11 cellular contexts compared by ENCODE assay signal in genomic region chr15:45589296-45589695, GRCh38. TPM values are rescaled to one million over a fixed set of nuclear protein-coding genes. Genes with fewer than 3 reads are reported as not detected.
A peak's percentile ranks its signal among the peaks of the same experiment; 100 is the strongest.
DNase-seq lines count a peak whose midpoint lies in the region; ATAC-seq and TF ChIP-seq lines count a peak whose summit lies in the region.
"Had no signal": no experiment of that assay in that cellular context is flagged by ENCODE, and none has a peak within 500 bp of the region (broad histone marks: within the 10 kb centered on the region; RNA-seq: fewer than 3 reads in every experiment).

No MANE protein-coding gene starts in this region.

- peak overlapping the region in 2 of 10 donors; percentile 62 to 73 for H3K27ac Mint-ChIP-seq in naive thymus-derived CD8-positive, alpha-beta T cell

- peaks cover 38% of the 10 kb centered on the region for H3K4me1 ChIP-seq in Karpas-422 (ENCODE audit: low read length)
- peaks cover 0 to 9% of the 10 kb centered on the region in 2 donors for H3K4me1 ChIP-seq in breast epithelium

- peaks cover 21 to 62% (median 45%) of the 10 kb centered on the region in 4 donors for H3K4me1 Mint-ChIP-seq in naive thymus-derived CD8-positive, alpha-beta T cell

- POLR2A ChIA-PET in naive thymus-derived CD8-positive, alpha-beta T cell (lab: Charles Lee) = interaction anchor here (0.7 kb wide), 1 partner anchor 130 kb away, joined by 3 read pairs; no protein-coding TSS in a partner anchor

- H3K9ac ChIP-seq in Karpas-422 (ENCODE audit: low read length) = peak overlapping the region; percentile 88

- DNase-seq in CD1c-positive myeloid dendritic cell (ENCODE audit: extremely low spot score) = peak; percentile 52
- DNase-seq in Karpas-422 = no peak
- no peak for DNase-seq in breast epithelium (ENCODE audit: low spot score in 2 of 2)
- no peak for DNase-seq in naive thymus-derived CD8-positive, alpha-beta T cell
- DNase-seq in T-helper 9 cell = no peak
- no peak for DNase-seq in G401 (ENCODE audit: low spot score)
- no peak for DNase-seq in SW480 (ENCODE audit: low spot score)
- DNase-seq: activated effector memory CD4-positive, alpha-beta T cell treated with anti-CD3 and anti-CD28 coated beads, Interleukin-2, amount 50 U/mL, for 16 hours; left cardiac atrium had no signal

- in situ Hi-C loops in G401 (cut with HindIII; ENCODE audit: low sequenced_read_pairs) = loop anchor here (10.0 kb wide), 1 partner anchor 74 kb away; no protein-coding TSS in a partner anchor

- intact Hi-C loops in breast epithelium (cut with DNase I; ENCODE audit: low total_unique reads) = no loop called here

- no peaks in the 10 kb centered on the region for H3K9me3 Mint-ChIP-seq in naive thymus-derived CD8-positive, alpha-beta T cell

- H3K27ac ChIP-seq in Karpas-422 (ENCODE audit: low read length) (peak overlapping the region; percentile 19; the same call in 1 of the 2 replicates), breast epithelium (no peak overlapping the region)

- H3K4me2 ChIP-seq in Karpas-422 (ENCODE audit: low read depth, low read length, poor library complexity, severe bottlenecking) = peak overlapping the region; percentile 86

- no peaks in the 10 kb centered on the region for H3K9me2 ChIP-seq in Karpas-422 (replicated peaks; ENCODE audit: insufficient read depth, low read length)

- H3K36me3 ChIP-seq in Karpas-422 (ENCODE audit: insufficient read depth, low read length) (peaks cover 24% of the 10 kb centered on the region), breast epithelium (no peaks in the 10 kb centered on the region)

- H3K9me3 ChIP-seq in Karpas-422 (ENCODE audit: low read length) = no peaks in the 10 kb centered on the region
- H3K9me3 ChIP-seq in breast epithelium = no peaks in the 10 kb centered on the region

- H3K4me3 ChIP-seq in Karpas-422 (ENCODE audit: low read length) (peak overlapping the region; percentile 93), breast epithelium (peak overlapping the region in 2 of 3 donors; percentile 83 to 88)

- peak overlapping the region; percentile 62 to 100 (median 99) for H3K4me3 Mint-ChIP-seq in naive thymus-derived CD8-positive, alpha-beta T cell

- no peaks in the 10 kb centered on the region for H4K20me1 ChIP-seq in Karpas-422 (ENCODE audit: insufficient read depth, low read depth, low read length)

- ATAC-seq in naive thymus-derived CD8-positive, alpha-beta T cell = no peak
- no peak for ATAC-seq in GM18873 (IDR thresholded peaks at IDR 0.05; ENCODE audit: low FRiP score, unreplicated experiment)
- ATAC-seq: left cardiac atrium, sciatic nerve had no signal

- TF ChIP-seq POLR2A in breast epithelium (IDR thresholded peaks at IDR 0.05) = no peak

- TF ChIP-seq CTCF in breast epithelium (IDR thresholded peaks at IDR 0.05) = no peak

- no peaks in the 10 kb centered on the region for H3K27me3 Mint-ChIP-seq in naive thymus-derived CD8-positive, alpha-beta T cell

- H3K79me2 ChIP-seq in Karpas-422 (ENCODE audit: low read length) = peaks cover 67% of the 10 kb centered on the region

- H2AFZ ChIP-seq in Karpas-422 (ENCODE audit: low read length) = no peak overlapping the region

- H3K27me3 ChIP-seq in Karpas-422 (ENCODE audit: low read length) = no peaks in the 10 kb centered on the region
- H3K27me3 ChIP-seq in breast epithelium = no peaks in the 10 kb centered on the region

- H3K36me3 Mint-ChIP-seq in naive thymus-derived CD8-positive, alpha-beta T cell = peaks cover 4 to 14% (median 11%) of the 10 kb centered on the region in 3 donors

RNA-seq across cellular contexts. Expression of gene BLOC1S6, which starts 2.1 kb away (rescaled TPM):
- total RNA-seq in Karpas-422 (2014; rRNA removed; shearing (Covaris generic); ENCODE audit: low replicate concordance) = 62.7 and 77.1 TPM in 2 replicates
- 10 to 100 TPM; 52.1 to 94.1 (median 68.5) TPM for total RNA-seq in breast epithelium
- 10 to 100 TPM; 53.5 to 60.3 TPM for total RNA-seq in naive thymus-derived CD8-positive, alpha-beta T cell
- polyA plus RNA-seq in naive thymus-derived CD8-positive, alpha-beta T cell = 10 to 100 TPM; 50.9 to 62.1 (median 58.8) TPM
- 53.4 and 114 TPM in 2 replicates for total RNA-seq in G401 (2014; rRNA removed; shearing (Covaris generic))

RNA-seq across cellular contexts. Expression of gene SQOR, which starts 45.5 kb away (rescaled TPM):
- 2.1 and 3.5 TPM in 2 replicates for total RNA-seq in Karpas-422 (2014; rRNA removed; shearing (Covaris generic); ENCODE audit: low replicate concordance)
- total RNA-seq in breast epithelium = 10 to 100 TPM; 60.3 to 91.1 (median 71.2) TPM
- 10 to 100 TPM; 30.4 to 38.9 TPM for total RNA-seq in naive thymus-derived CD8-positive, alpha-beta T cell
- polyA plus RNA-seq in naive thymus-derived CD8-positive, alpha-beta T cell = 10 to 100 TPM; 58.6 to 68.3 (median 58.7) TPM
- 80.3 and 91.1 TPM in 2 replicates for total RNA-seq in G401 (2014; rRNA removed; shearing (Covaris generic))
